Comparison of ENCODE assay signal across 9 cellular contexts in genomic region chr5:71887680-71888079, GRCh38.
DNase-seq lines count a peak whose midpoint lies in the region; ATAC-seq, FAIRE-seq and TF ChIP-seq lines count a peak whose summit lies in the region.
"Had no signal": no experiment of that assay in that cellular context is flagged by ENCODE, and none has a peak within 500 bp of the region (broad histone marks: within the 10 kb centered on the region; RNA-seq: fewer than 3 reads in every experiment).

No MANE protein-coding gene starts in this region.

- no peaks in the 10 kb centered on the region for H3K9me2 ChIP-seq in OCI-LY1 (ENCODE audit: low read depth, low read length)
- H3K9me2 ChIP-seq in neural cell (ENCODE audit: insufficient read depth, low read length), result no peaks in the 10 kb centered on the region

- H3K4me1 ChIP-seq in OCI-LY1 (ENCODE audit: insufficient read depth, low read length, severe bottlenecking), result peaks cover 3% of the 10 kb centered on the region

- peak; percentile 70 for DNase-seq in DMS53 treated with DMSO at 0.1 percent for 48 hours (lab: John Stamatoyannopoulos, UW; ENCODE audit: unreplicated experiment)
- peak; percentile 62 for DNase-seq in GM19239 (ENCODE audit: insufficient read length, low spot score)
- DNase-seq in coronary artery (ENCODE audit: low spot score), result no peak
- DNase-seq in KG1 (lab: John Stamatoyannopoulos, UW), result no peak
- DNase-seq in activated CD4-positive, alpha-beta T cell treated with anti-CD3 and anti-CD28 coated beads, Interleukin-2, amount 50 U/mL, for 48 hours, result no peak

- TF ChIP-seq RAD21 in neural cell (conservative IDR thresholded peaks at IDR 0.05), result no peak

- H3K36me3 ChIP-seq in OCI-LY1 (ENCODE audit: insufficient read depth, low read length) (no peaks in the 10 kb centered on the region), neural cell (ENCODE audit: insufficient read depth, low read length) (no peaks in the 10 kb centered on the region)
- H3K36me3 ChIP-seq: adrenal gland had no signal

- no peak overlapping the region for H3K9ac ChIP-seq in OCI-LY1 (ENCODE audit: low read length)
- no peak overlapping the region for H3K9ac ChIP-seq in neural cell (ENCODE audit: low read length)

- no peak for TF ChIP-seq EP300 in neural cell (conservative IDR thresholded peaks at IDR 0.05; ENCODE audit: poor library complexity, severe bottlenecking)

- H3K4me3 ChIP-seq in OCI-LY1 (ENCODE audit: low read depth, low read length, poor library complexity, severe bottlenecking), result peak overlapping the region; percentile 52
- peak overlapping the region; percentile 42 for H3K4me3 ChIP-seq in coronary artery
- no peak overlapping the region for H3K4me3 ChIP-seq in neural cell (ENCODE audit: low read length)

- H3K4me2 ChIP-seq in OCI-LY1 (ENCODE audit: low read length), result peak overlapping the region; percentile 81
- no peak overlapping the region for H3K4me2 ChIP-seq in neural cell (ENCODE audit: low read length)

- H3K79me2 ChIP-seq in OCI-LY1 (ENCODE audit: insufficient read depth, low read length), result no peaks in the 10 kb centered on the region
- H3K79me2 ChIP-seq in neural cell (replicated peaks; ENCODE audit: insufficient read depth, low read length), result no peaks in the 10 kb centered on the region

- peak overlapping the region; percentile 97 for H2AFZ ChIP-seq in OCI-LY1 (ENCODE audit: low read length)
- H2AFZ ChIP-seq in neural cell (ENCODE audit: low read depth, low read length), result no peak overlapping the region

- H3F3A ChIP-seq in OCI-LY1 (ENCODE audit: insufficient read depth, low read length) (no peaks in the 10 kb centered on the region), neural cell (ENCODE audit: insufficient read depth, low read length, poor library complexity, severe bottlenecking) (no peaks in the 10 kb centered on the region)

- no peaks in the 10 kb centered on the region for H3K9me3 ChIP-seq in OCI-LY1 (ENCODE audit: low read length)
- H3K9me3 ChIP-seq in neural cell (ENCODE audit: low read length), result no peaks in the 10 kb centered on the region
- H3K9me3 ChIP-seq: adrenal gland had no signal

- H3K27me3 ChIP-seq in OCI-LY1 (ENCODE audit: insufficient read depth, low read length) (no peaks in the 10 kb centered on the region), neural cell (ENCODE audit: insufficient read depth, low read depth, low read length) (no peaks in the 10 kb centered on the region)
- H3K27me3 ChIP-seq: adrenal gland had no signal

- H3K27ac ChIP-seq in OCI-LY1 (ENCODE audit: low read depth, low read length, poor library complexity, severe bottlenecking), result no peak overlapping the region
- H3K27ac ChIP-seq in coronary artery, result no peak overlapping the region
- H3K27ac ChIP-seq in neural cell (ENCODE audit: low read length), result peak overlapping the region; percentile 26
- H3K27ac ChIP-seq: adrenal gland had no signal

- H4K20me1 ChIP-seq in OCI-LY1 (ENCODE audit: insufficient read depth, low read length) (no peaks in the 10 kb centered on the region), neural cell (ENCODE audit: insufficient read depth) (no peaks in the 10 kb centered on the region)

- peak; percentile 99 for ATAC-seq in HG03108 (IDR thresholded peaks at IDR 0.05; ENCODE audit: unreplicated experiment)

- TF ChIP-seq CTCF in OCI-LY1 (IDR thresholded peaks at IDR 0.05; ENCODE audit: low read length) (no peak), coronary artery (IDR thresholded peaks at IDR 0.05) (no peak), neural cell (IDR thresholded peaks at IDR 0.05; ENCODE audit: poor library complexity, severe bottlenecking) (no peak)

- peak; percentile 85 for FAIRE-seq in GM19239 (lab: Jason Lieb, UNC)

TF ChIP-seq in neural cell, 6 proteins besides CTCF, POLR2A, EP300 and RAD21:
- TF ChIP-seq MXI1 (conservative IDR thresholded peaks at IDR 0.05; ENCODE audit: poor library complexity, severe bottlenecking) (no peak), SMC3 (conservative IDR thresholded peaks at IDR 0.05; ENCODE audit: poor library complexity) (no peak), TAF1 (IDR thresholded peaks at IDR 0.05; ENCODE audit: low read depth) (no peak), REST (IDR thresholded peaks at IDR 0.05; ENCODE audit: borderline replicate concordance) (no peak), EZH2 (IDR thresholded peaks at IDR 0.05; ENCODE audit: borderline replicate concordance, insufficient read depth, low read length, poor library complexity, severe bottlenecking) (no peak), POLR2AphosphoS5 (IDR thresholded peaks at IDR 0.05) (no peak)

Comparison
In these comparisons a context has a peak if more than half of its experiments do, and no peak if none do; other contexts are left out.
1. DNase-seq: peak in DMS53 treated with DMSO at 0.1 percent for 48 hours (single experiment) and GM19239 (single experiment); none in coronary artery (single experiment), KG1 (single experiment) and activated CD4-positive, alpha-beta T cell treated with anti-CD3 and anti-CD28 coated beads, Interleukin-2, amount 50 U/mL, for 48 hours (0 of 2).